5 cellular contexts compared by ENCODE assay signal in genomic region chr1:36089393-36090121, GRCh38. TPM values are rescaled to one million over a fixed set of nuclear protein-coding genes. Genes with fewer than 3 reads are reported as not detected.
DNase-seq lines count a peak whose midpoint lies in the region; ATAC-seq and TF ChIP-seq lines count a peak whose summit lies in the region.

No MANE protein-coding gene starts in this region.

- H3K79me1 ChIP-seq in H9 (ENCODE audit: insufficient read depth, low read depth, low read length, poor library complexity, severe bottlenecking), result no peaks in the 10 kb centered on the region

- peaks cover 32% of the 10 kb centered on the region for H3K36me3 ChIP-seq in iPS DF 6.9 (ENCODE audit: control insufficient read depth, insufficient read depth, low read length)
- H3K36me3 ChIP-seq in upper lobe of right lung, result peaks cover 36% of the 10 kb centered on the region

- H3K4me3 ChIP-seq in iPS DF 6.9 (ENCODE audit: low read length), result peak overlapping the region; percentile 80; the same call in 1 of the 2 replicates
- peak overlapping the region; percentile 100 for H3K4me3 ChIP-seq in upper lobe of right lung

- intact Hi-C loops in upper lobe of right lung (cut with DNase I), result no loop called here

- peaks cover 21 to 38% (median 36%) of the 10 kb centered on the region in 3 experiments; a peak in 6 of 7 replicates for H3K36me3 Mint-ChIP-seq in H9 (ENCODE audit: insufficient read depth in 1 of 3, low read depth in 3 of 3)

- DNase-seq in H9 (no peak), iPS DF 6.9 (ENCODE audit: low read depth, low spot score) (no peak), upper lobe of right lung (peak; percentile 72), SKM-1 treated with dmso at 0.1 percent for 144 hours (lab: John Stamatoyannopoulos, UW; ENCODE audit: unreplicated experiment) (no peak)

- no peak overlapping the region for H4K91ac ChIP-seq in H9 (ENCODE audit: insufficient read length, low read depth, low read length)

- no peak overlapping the region for H2BK20ac ChIP-seq in H9 (ENCODE audit: low read depth, low read length, poor library complexity, severe bottlenecking)

- no peaks in the 10 kb centered on the region for H3K27me3 ChIP-seq in H9 (ENCODE audit: insufficient read depth, low read length)
- H3K27me3 ChIP-seq in iPS DF 6.9 (ENCODE audit: control insufficient read depth, insufficient read depth, low read length), result no peaks in the 10 kb centered on the region
- H3K27me3 ChIP-seq in upper lobe of right lung, result no peaks in the 10 kb centered on the region

- H3K4me3 Mint-ChIP-seq in H9, result peak overlapping the region; percentile 87

- H3K23ac ChIP-seq in H9 (ENCODE audit: insufficient read length, low read depth, low read length), result no peak overlapping the region

- no peak overlapping the region for H2BK12ac ChIP-seq in H9 (ENCODE audit: insufficient read length, low read depth, low read length)

- H3K4me1 ChIP-seq in H9 (ENCODE audit: insufficient read depth, low read length) (no peaks in the 10 kb centered on the region), iPS DF 6.9 (ENCODE audit: control insufficient read depth, insufficient read depth, low read length) (peaks cover 8% of the 10 kb centered on the region; the same call in 1 of the 2 replicates), upper lobe of right lung (peaks cover 18% of the 10 kb centered on the region)

- H3K79me2 ChIP-seq in H9 (ENCODE audit: insufficient read depth, low read length), result peaks cover 2% of the 10 kb centered on the region; the same call in 1 of the 2 replicates

- no peak overlapping the region for H3K14ac ChIP-seq in H9 (ENCODE audit: insufficient read depth, low read length)

- H2BK120ac ChIP-seq in H9 (ENCODE audit: low read depth, low read length, poor library complexity, severe bottlenecking), result no peak overlapping the region

- peaks cover 14 to 22% of the 10 kb centered on the region in 2 experiments for H3K4me1 Mint-ChIP-seq in H9

- H3K56ac ChIP-seq in H9 (ENCODE audit: insufficient read length, low read depth, low read length), result no peak overlapping the region

- no CpG with 5 or more reads among the region's 32 CpGs for WGBS in H9 (ENCODE audit: extremely low coverage, insufficient read length, low lambda C conversion rate)
- WGBS in iPS DF 6.9 (ENCODE audit: insufficient coverage, insufficient read length), result no CpG with 5 or more reads among the region's 32 CpGs

- H3K18ac ChIP-seq in H9 (ENCODE audit: insufficient read length, low read depth, low read length), result no peak overlapping the region

- no peak overlapping the region for H2AFZ ChIP-seq in H9 (ENCODE audit: low read length)

- peak overlapping the region; percentile 41 to 90 (median 46); a peak in 6 of 7 replicates for H3K27ac Mint-ChIP-seq in H9

- H3K4me2 ChIP-seq in H9 (ENCODE audit: insufficient read depth, insufficient read length, low read length), result peak overlapping the region; percentile 91

- H4K20me1 ChIP-seq in H9 (ENCODE audit: control insufficient read depth, insufficient read depth, insufficient read length), result no peaks in the 10 kb centered on the region

- no peak overlapping the region for H2AK5ac ChIP-seq in H9 (ENCODE audit: insufficient read length, low read length)

- H4K8ac ChIP-seq in H9 (replicated peaks; ENCODE audit: insufficient read length, low read depth, low read length), result no peak overlapping the region

- peaks cover 6% of the 10 kb centered on the region for H3K27me3 Mint-ChIP-seq in H9 (ENCODE audit: low read depth)

- TF ChIP-seq CTCF in H9 (conservative IDR thresholded peaks at IDR 0.05), result no peak
- TF ChIP-seq CTCF in upper lobe of right lung (IDR thresholded peaks at IDR 0.05), result no peak

- H3K9ac ChIP-seq in H9 (ENCODE audit: extremely low read depth, insufficient read length, low read length), result peak overlapping the region; percentile 63

- no peaks in the 10 kb centered on the region; a peak in 1 of 5 replicates for H3K9me3 Mint-ChIP-seq in H9

- H2BK15ac ChIP-seq in H9 (ENCODE audit: low read depth, low read length), result no peak overlapping the region

- no peak overlapping the region for H2BK5ac ChIP-seq in H9 (ENCODE audit: insufficient read length, low read length)

- no peak overlapping the region for H3K4ac ChIP-seq in H9 (ENCODE audit: low read depth, low read length)

- peak; percentile 24 for ATAC-seq in SK-N-SH treated with all-trans-retinoic acid at 6 μM for 48 hours
- peak; percentile 47 for ATAC-seq in upper lobe of right lung

- H3K9me3 ChIP-seq in H9 (ENCODE audit: control insufficient read depth, low read depth, low read length) (no peaks in the 10 kb centered on the region), iPS DF 6.9 (ENCODE audit: control insufficient read depth, insufficient read depth, low read length) (no peaks in the 10 kb centered on the region), upper lobe of right lung (no peaks in the 10 kb centered on the region)

- H3T11ph ChIP-seq in H9 (ENCODE audit: low read length), result no peak overlapping the region

- H3K27ac ChIP-seq in H9 (ENCODE audit: insufficient read length, low read depth, low read length), result no peak overlapping the region
- no peak overlapping the region for H3K27ac ChIP-seq in iPS DF 6.9 (ENCODE audit: low read length)
- peak overlapping the region; percentile 94 for H3K27ac ChIP-seq in upper lobe of right lung

- peaks cover 6% of the 10 kb centered on the region for H3K23me2 ChIP-seq in H9 (ENCODE audit: insufficient read length, low read depth, low read length, poor library complexity, severe bottlenecking)

- H4K5ac ChIP-seq in H9 (ENCODE audit: insufficient read length, low read depth, low read length), result no peak overlapping the region

TF ChIP-seq in SK-N-SH treated with all-trans-retinoic acid at 6 μM for 48 hours, 23 proteins besides CTCF, POLR2A, EP300 and RAD21:
- TF ChIP-seq CSRNP3 (CRISPR knock-in tag; IDR thresholded peaks at IDR 0.05) (no peak), PATZ1 (CRISPR knock-in tag; IDR thresholded peaks at IDR 0.05; ENCODE audit: borderline replicate concordance) (no peak), GLIS3 (CRISPR knock-in tag; IDR thresholded peaks at IDR 0.05) (no peak), ZC3H10 (CRISPR knock-in tag; IDR thresholded peaks at IDR 0.05) (no peak), RARB (CRISPR knock-in tag; IDR thresholded peaks at IDR 0.05) (no peak), PPARA (CRISPR knock-in tag; IDR thresholded peaks at IDR 0.05; ENCODE audit: borderline replicate concordance) (no peak)

RNA-seq across cellular contexts. Expression of gene ADPRS, which starts 0.9 kb away (rescaled TPM):
- total RNA-seq in H9 (2021), result 27.8 and 28.7 TPM in 2 replicates
- 26.9 TPM for total RNA-seq in upper lobe of right lung

RNA-seq across cellular contexts. Expression of gene TEKT2, which starts 5.7 kb away (rescaled TPM):
- 0.20 and 0.86 TPM in 2 replicates for total RNA-seq in H9 (2021)
- 0.35 TPM for total RNA-seq in upper lobe of right lung

RNA-seq across cellular contexts. Expression of gene COL8A2, which starts 35.5 kb away (rescaled TPM):
- total RNA-seq in H9 (2021) (1.5 TPM in 2 replicates), upper lobe of right lung (16.2 TPM)

RNA-seq across cellular contexts. Expression of gene TRAPPC3, which starts 59.7 kb away (rescaled TPM):
- total RNA-seq in H9 (2021), result 48.6 and 52.7 TPM in 2 replicates
- total RNA-seq in upper lobe of right lung, result 63.1 TPM
